Comparison of ENCODE assay signal across 8 cellular contexts in the genomic region with DNA sequence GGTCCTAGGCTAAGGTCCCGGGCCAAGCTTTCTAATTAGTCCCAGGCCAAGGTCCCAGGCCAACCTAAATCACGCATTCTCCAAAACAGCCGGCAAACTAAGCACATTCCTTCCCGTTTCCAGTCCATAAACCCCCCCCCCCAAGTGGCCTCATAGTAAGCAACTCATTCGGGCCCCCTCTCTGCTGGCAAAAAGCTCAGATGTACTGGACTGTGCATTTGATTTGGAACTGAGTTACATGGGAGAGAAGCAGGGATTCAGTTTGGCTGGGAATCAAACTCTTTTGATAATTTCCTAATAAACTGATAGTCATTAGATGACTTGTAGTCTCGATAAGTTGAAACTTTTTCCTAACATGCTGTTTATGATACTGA. TPM values are rescaled to one million over a fixed set of nuclear protein-coding genes. Genes with fewer than 3 reads are reported as not detected.
A peak's percentile ranks its signal among the peaks of the same experiment; 100 is the strongest.
DNase-seq lines count a peak whose midpoint lies in the region; TF ChIP-seq lines count a peak whose summit lies in the region.
"Not testable (repeated sequence)": the region's sequence is repeated elsewhere in the genome, so short reads cannot be mapped to it uniquely, and the experiment has no call there.

No MANE protein-coding gene starts in this region.

- peaks cover 13% of the 10 kb centered on the region for H3F3A ChIP-seq in neural progenitor cell (ENCODE audit: low read depth)

- not testable (repeated sequence) for H3K9me3 ChIP-seq in SJSA1 (replicated peaks); right atrium auricular region; neural progenitor cell (ENCODE audit: low read depth); suprapubic skin

- TF ChIP-seq EP300 in suprapubic skin (IDR thresholded peaks at IDR 0.05), result not testable (repeated sequence)

- H3K4me3 Mint-ChIP-seq in activated naive CD4-positive, alpha-beta T cell treated with anti-CD3 and anti-CD28 coated beads for 36 hours, result peak overlapping the region; percentile 76
- H3K4me3 Mint-ChIP-seq in neural progenitor cell, result peak overlapping the region; percentile 88

- TF ChIP-seq CTCF in C4-2B (conservative IDR thresholded peaks at IDR 0.05); dorsolateral prefrontal cortex (IDR thresholded peaks at IDR 0.05 in 54 of 56, conservative IDR thresholded peaks at IDR 0.05 in 2 of 56; ENCODE audit: low read depth in 1 of 56, partially characterized antibody in 56 of 56); right atrium auricular region (IDR thresholded peaks at IDR 0.05); neural progenitor cell (IDR thresholded peaks at IDR 0.05); suprapubic skin (IDR thresholded peaks at IDR 0.05): not testable (repeated sequence)

- not testable (repeated sequence) for H3K36me3 ChIP-seq in SJSA1, right atrium auricular region, neural progenitor cell, suprapubic skin

- not testable (repeated sequence) for H3K27me3 Mint-ChIP-seq in activated naive CD4-positive, alpha-beta T cell treated with anti-CD3 and anti-CD28 coated beads for 36 hours (ENCODE audit: low read depth)
- H3K27me3 Mint-ChIP-seq in neural progenitor cell (ENCODE audit: insufficient read depth, low read depth), result peaks cover 13% of the 10 kb centered on the region

- not testable (repeated sequence) for H3K9ac ChIP-seq in neural progenitor cell

- not testable (repeated sequence) for H3K36me3 Mint-ChIP-seq in activated naive CD4-positive, alpha-beta T cell treated with anti-CD3 and anti-CD28 coated beads for 36 hours (ENCODE audit: low read depth); neural progenitor cell

- intact Hi-C loops in activated naive CD4-positive, alpha-beta T cell treated with anti-CD3 and anti-CD28 coated beads for 36 hours (cut with micrococcal nuclease), result loop anchor here (2.0 to 5.0 kb wide), 2 partner anchors 24 to 949 kb away; partner anchors contain the start of gene UAP1
- intact Hi-C loops in dorsolateral prefrontal cortex (cut with DNase I), result loop anchor here (5.0 to 10.0 kb wide), 2 partner anchors 78 to 91 kb away; partner anchors contain the start of gene HSPA6 (in 1 of the 2)

- H3K27ac Mint-ChIP-seq in activated naive CD4-positive, alpha-beta T cell treated with anti-CD3 and anti-CD28 coated beads for 36 hours, result peak overlapping the region; percentile 88
- H3K27ac Mint-ChIP-seq in neural progenitor cell, result peak overlapping the region; percentile 99

- not testable (repeated sequence) for H3K9me3 Mint-ChIP-seq in activated naive CD4-positive, alpha-beta T cell treated with anti-CD3 and anti-CD28 coated beads for 36 hours; neural progenitor cell

- not testable (repeated sequence) for H3K79me2 ChIP-seq in neural progenitor cell (ENCODE audit: low read depth)

- not testable (repeated sequence) for H2AFZ ChIP-seq in neural progenitor cell (replicated peaks)

- peaks cover 18% of the 10 kb centered on the region for H3K4me1 Mint-ChIP-seq in activated naive CD4-positive, alpha-beta T cell treated with anti-CD3 and anti-CD28 coated beads for 36 hours (ENCODE audit: low read depth)
- H3K4me1 Mint-ChIP-seq in neural progenitor cell, result not testable (repeated sequence)

- H3K4me1 ChIP-seq in SJSA1 (replicated peaks); right atrium auricular region; neural progenitor cell; suprapubic skin: not testable (repeated sequence)

- peak; percentile 25 for DNase-seq in HK-2 (ENCODE audit: unreplicated experiment)
- DNase-seq in SJSA1 (ENCODE audit: low read depth in 1 of 2, low spot score in 2 of 2), result peak in 1 of 2 experiments; percentile 4
- not testable (repeated sequence) for DNase-seq in activated naive CD4-positive, alpha-beta T cell treated with anti-CD3 and anti-CD28 coated beads for 36 hours; dorsolateral prefrontal cortex; right atrium auricular region (ENCODE audit: low spot score); neural progenitor cell (ENCODE audit: low spot score); suprapubic skin (ENCODE audit: low spot score in 2 of 2)

- not testable (repeated sequence) for H3K27me3 ChIP-seq in SJSA1 (replicated peaks); dorsolateral prefrontal cortex; right atrium auricular region; suprapubic skin
- peaks cover 18% of the 10 kb centered on the region for H3K27me3 ChIP-seq in neural progenitor cell

- TF ChIP-seq POLR2A in suprapubic skin (IDR thresholded peaks at IDR 0.05), result not testable (repeated sequence)

- peak overlapping the region; percentile 30 for H3K4me3 ChIP-seq in SJSA1
- peak overlapping the region in 35 of 59 donors; percentile 35 to 79 (median 67) for H3K4me3 ChIP-seq in dorsolateral prefrontal cortex
- peak overlapping the region; percentile 47 to 51 for H3K4me3 ChIP-seq in right atrium auricular region
- peak overlapping the region; percentile 54 for H3K4me3 ChIP-seq in neural progenitor cell
- H3K4me3 ChIP-seq in suprapubic skin, result peak overlapping the region; percentile 46

- 25% methylated on average over 5 of the region's 6 CpGs for WGBS in suprapubic skin

- H3K4me2 ChIP-seq in neural progenitor cell, result peak overlapping the region; percentile 57

- CTCF ChIA-PET in activated naive CD4-positive, alpha-beta T cell treated with anti-CD3 and anti-CD28 coated beads for 36 hours (lab: Charles Lee), result not testable (repeated sequence)

- H3K27ac ChIP-seq in C4-2B (peak overlapping the region; percentile 35; the same call in 1 of the 2 replicates), SJSA1 (0 out of 2 replicates have a peak overlapping the region, but pooled peaks have one; percentile 40), dorsolateral prefrontal cortex (peak overlapping the region in 31 of 59 donors; percentile 65 to 92 (median 85)), right atrium auricular region (peak overlapping the region; percentile 74 to 80)
- H3K27ac ChIP-seq in neural progenitor cell, suprapubic skin: not testable (repeated sequence)

- H4K20me1 ChIP-seq in neural progenitor cell (ENCODE audit: low read depth), result not testable (repeated sequence)

RNA-seq across cellular contexts. Expression of gene FCGR3B, which starts 17.8 kb away (rescaled TPM):
- total RNA-seq in SJSA1 (2014; rRNA removed; shearing (Covaris generic)), result not detected in 2 replicates
- not detected for total RNA-seq in activated naive CD4-positive, alpha-beta T cell treated with anti-CD3 and anti-CD28 coated beads for 36 hours
- 10 to 100 TPM in 3 of 120 experiments, 1 to 10 TPM in 105, under 1 TPM in 8, not detected in 4; 0.34 to 19.7 (median 2.7) TPM for total RNA-seq in dorsolateral prefrontal cortex
- total RNA-seq in right atrium auricular region, result 1 to 10 TPM; 2.6 to 4.3 TPM
- not detected in 2 replicates for total RNA-seq in neural progenitor cell (ENCODE audit: low replicate concordance)
- 10 to 100 TPM in 1 of 4 donors, 1 to 10 TPM in 2, under 1 TPM in 1; 0.97 to 10.4 (median 1.8) TPM for total RNA-seq in suprapubic skin

RNA-seq across cellular contexts. Expression of gene FCGR2B, which starts 49.8 kb away (rescaled TPM):
- not detected in 2 replicates for total RNA-seq in SJSA1 (2014; rRNA removed; shearing (Covaris generic))
- not detected for total RNA-seq in activated naive CD4-positive, alpha-beta T cell treated with anti-CD3 and anti-CD28 coated beads for 36 hours
- 10 to 100 TPM in 6 of 120 experiments, 1 to 10 TPM in 82, under 1 TPM in 32; 0.20 to 16.1 (median 1.8) TPM for total RNA-seq in dorsolateral prefrontal cortex
- 1 to 10 TPM; 4.5 to 8.1 TPM for total RNA-seq in right atrium auricular region
- total RNA-seq in neural progenitor cell (ENCODE audit: low replicate concordance), result 0.15 TPM in 1 of 2 replicates, not detected in the other
- total RNA-seq in suprapubic skin, result 1 to 10 TPM; 5.3 to 9.1 (median 6.0) TPM
